8 cellular contexts compared by ENCODE assay signal in genomic region chr4:15231265-15232091, GRCh38.
DNase-seq lines count a peak whose midpoint lies in the region; ATAC-seq and TF ChIP-seq lines count a peak whose summit lies in the region.

No MANE protein-coding gene starts in this region.

- no peaks in the 10 kb centered on the region for H3K9me2 ChIP-seq in GM23338 (ENCODE audit: insufficient read depth)

- H4K20me1 ChIP-seq in GM23338 (replicated peaks; ENCODE audit: insufficient read depth), result no peaks in the 10 kb centered on the region

- TF ChIP-seq CTCF in GM23338 (conservative IDR thresholded peaks at IDR 0.05; ENCODE audit: low read depth in 2 of 2), result peak; percentile 79 to 95
- peak; percentile 79 for TF ChIP-seq CTCF in LNCaP clone FGC (IDR thresholded peaks at IDR 0.05; ENCODE audit: control insufficient read depth, extremely low read depth, insufficient read depth)
- peak; percentile 79 for TF ChIP-seq CTCF in cardiac muscle cell (IDR thresholded peaks at IDR 0.05; ENCODE audit: low read depth, low read length)

- no peak overlapping the region for H3K27ac Mint-ChIP-seq in GM23338
- H3K27ac Mint-ChIP-seq in activated naive CD8-positive, alpha-beta T cell treated with anti-CD3 and anti-CD28 coated beads for 36 hours, result no peak overlapping the region

- H3K9me3 Mint-ChIP-seq in GM23338, result no peaks in the 10 kb centered on the region
- no peaks in the 10 kb centered on the region for H3K9me3 Mint-ChIP-seq in activated naive CD8-positive, alpha-beta T cell treated with anti-CD3 and anti-CD28 coated beads for 36 hours

- H3K4me1 ChIP-seq in GM23338 (ENCODE audit: insufficient read depth), result no peaks in the 10 kb centered on the region
- H3K4me1 ChIP-seq in cardiac muscle cell (ENCODE audit: low read depth), result no peaks in the 10 kb centered on the region

- H2AFZ ChIP-seq in GM23338, result no peak overlapping the region

- H3K27me3 Mint-ChIP-seq in GM23338 (ENCODE audit: insufficient read depth, low read depth, poor library complexity), result peaks cover 1% of the 10 kb centered on the region
- no peaks in the 10 kb centered on the region for H3K27me3 Mint-ChIP-seq in activated naive CD8-positive, alpha-beta T cell treated with anti-CD3 and anti-CD28 coated beads for 36 hours

- H3K9me3 ChIP-seq in cardiac muscle cell (ENCODE audit: low read depth), result no peaks in the 10 kb centered on the region

- no peak overlapping the region for H3K4me3 Mint-ChIP-seq in GM23338
- no peak overlapping the region for H3K4me3 Mint-ChIP-seq in activated naive CD8-positive, alpha-beta T cell treated with anti-CD3 and anti-CD28 coated beads for 36 hours

- DNase-seq in GM04503 (ENCODE audit: low read depth) (peak; percentile 36), GM23338 (ENCODE audit: low spot score) (peak; percentile 92), LNCaP clone FGC (ENCODE audit: low read depth) (peak; percentile 46), SKM-1 treated with dmso at 0.1 percent for 144 hours (lab: John Stamatoyannopoulos, UW; ENCODE audit: unreplicated experiment) (peak; percentile 69), cardiac muscle cell (ENCODE audit: low read depth in 1 of 2, low spot score in 1 of 2) (peak; percentile 91 to 92), pulmonary artery endothelial cell (ENCODE audit: low read depth, low spot score) (peak; percentile 10), cortex of kidney (lab: John Stamatoyannopoulos, UW) (no peak)
- peak; percentile 68 for DNase-seq in activated naive CD8-positive, alpha-beta T cell treated with anti-CD3 and anti-CD28 coated beads for 36 hours

- no peaks in the 10 kb centered on the region for H3K36me3 Mint-ChIP-seq in GM23338 (ENCODE audit: low read depth)
- no peaks in the 10 kb centered on the region for H3K36me3 Mint-ChIP-seq in activated naive CD8-positive, alpha-beta T cell treated with anti-CD3 and anti-CD28 coated beads for 36 hours

- no peaks in the 10 kb centered on the region for H3K79me2 ChIP-seq in GM23338 (replicated peaks; ENCODE audit: insufficient read depth)

- H3K4me2 ChIP-seq in GM23338, result no peak overlapping the region

- peak; percentile 98 for ATAC-seq in GM23338

- H3K27me3 ChIP-seq in GM23338 (ENCODE audit: insufficient read depth), result no peaks in the 10 kb centered on the region
- no peaks in the 10 kb centered on the region for H3K27me3 ChIP-seq in cardiac muscle cell

- no peak overlapping the region for H3K4me3 ChIP-seq in GM23338
- H3K4me3 ChIP-seq in LNCaP clone FGC (ENCODE audit: low read depth, low read length), result no peak overlapping the region
- no peak overlapping the region for H3K4me3 ChIP-seq in cardiac muscle cell

- H3K36me3 ChIP-seq in GM23338 (ENCODE audit: insufficient read depth) (no peaks in the 10 kb centered on the region), cardiac muscle cell (no peaks in the 10 kb centered on the region)

- H3K27ac ChIP-seq in GM23338 (ENCODE audit: low read depth) (no peak overlapping the region), cardiac muscle cell (no peak overlapping the region)

- H3F3A ChIP-seq in GM23338 (replicated peaks; ENCODE audit: low read depth), result no peaks in the 10 kb centered on the region

- H3K4me1 Mint-ChIP-seq in GM23338, result peaks cover 5% of the 10 kb centered on the region; the same call in 1 of the 3 replicates
- peaks cover 32% of the 10 kb centered on the region for H3K4me1 Mint-ChIP-seq in activated naive CD8-positive, alpha-beta T cell treated with anti-CD3 and anti-CD28 coated beads for 36 hours

TF ChIP-seq in GM23338, 12 proteins besides CTCF, POLR2A, EP300 and RAD21:
- TF ChIP-seq ZNF331 (CRISPR knock-in tag; IDR thresholded peaks at IDR 0.05; ENCODE audit: low read depth) (no peak), POLR2AphosphoS5 (IDR thresholded peaks at IDR 0.05; ENCODE audit: low read depth) (no peak), CREB1 (CRISPR knock-in tag; IDR thresholded peaks at IDR 0.05; ENCODE audit: low read depth) (no peak), NANOG (IDR thresholded peaks at IDR 0.05; ENCODE audit: borderline replicate concordance) (no peak), ZNF114 (CRISPR knock-in tag; IDR thresholded peaks at IDR 0.05) (no peak), ETS1 (IDR thresholded peaks at IDR 0.05) (no peak), EZH2 (IDR thresholded peaks at IDR 0.05; ENCODE audit: low read depth, unreplicated experiment) (no peak), EZH2phosphoT487 (IDR thresholded peaks at IDR 0.05; ENCODE audit: unreplicated experiment) (no peak), STAT1 (IDR thresholded peaks at IDR 0.05; ENCODE audit: unreplicated experiment) (no peak), JUNB (IDR thresholded peaks at IDR 0.05; ENCODE audit: unreplicated experiment) (no peak)
- TF ChIP-seq, protein P1, sequence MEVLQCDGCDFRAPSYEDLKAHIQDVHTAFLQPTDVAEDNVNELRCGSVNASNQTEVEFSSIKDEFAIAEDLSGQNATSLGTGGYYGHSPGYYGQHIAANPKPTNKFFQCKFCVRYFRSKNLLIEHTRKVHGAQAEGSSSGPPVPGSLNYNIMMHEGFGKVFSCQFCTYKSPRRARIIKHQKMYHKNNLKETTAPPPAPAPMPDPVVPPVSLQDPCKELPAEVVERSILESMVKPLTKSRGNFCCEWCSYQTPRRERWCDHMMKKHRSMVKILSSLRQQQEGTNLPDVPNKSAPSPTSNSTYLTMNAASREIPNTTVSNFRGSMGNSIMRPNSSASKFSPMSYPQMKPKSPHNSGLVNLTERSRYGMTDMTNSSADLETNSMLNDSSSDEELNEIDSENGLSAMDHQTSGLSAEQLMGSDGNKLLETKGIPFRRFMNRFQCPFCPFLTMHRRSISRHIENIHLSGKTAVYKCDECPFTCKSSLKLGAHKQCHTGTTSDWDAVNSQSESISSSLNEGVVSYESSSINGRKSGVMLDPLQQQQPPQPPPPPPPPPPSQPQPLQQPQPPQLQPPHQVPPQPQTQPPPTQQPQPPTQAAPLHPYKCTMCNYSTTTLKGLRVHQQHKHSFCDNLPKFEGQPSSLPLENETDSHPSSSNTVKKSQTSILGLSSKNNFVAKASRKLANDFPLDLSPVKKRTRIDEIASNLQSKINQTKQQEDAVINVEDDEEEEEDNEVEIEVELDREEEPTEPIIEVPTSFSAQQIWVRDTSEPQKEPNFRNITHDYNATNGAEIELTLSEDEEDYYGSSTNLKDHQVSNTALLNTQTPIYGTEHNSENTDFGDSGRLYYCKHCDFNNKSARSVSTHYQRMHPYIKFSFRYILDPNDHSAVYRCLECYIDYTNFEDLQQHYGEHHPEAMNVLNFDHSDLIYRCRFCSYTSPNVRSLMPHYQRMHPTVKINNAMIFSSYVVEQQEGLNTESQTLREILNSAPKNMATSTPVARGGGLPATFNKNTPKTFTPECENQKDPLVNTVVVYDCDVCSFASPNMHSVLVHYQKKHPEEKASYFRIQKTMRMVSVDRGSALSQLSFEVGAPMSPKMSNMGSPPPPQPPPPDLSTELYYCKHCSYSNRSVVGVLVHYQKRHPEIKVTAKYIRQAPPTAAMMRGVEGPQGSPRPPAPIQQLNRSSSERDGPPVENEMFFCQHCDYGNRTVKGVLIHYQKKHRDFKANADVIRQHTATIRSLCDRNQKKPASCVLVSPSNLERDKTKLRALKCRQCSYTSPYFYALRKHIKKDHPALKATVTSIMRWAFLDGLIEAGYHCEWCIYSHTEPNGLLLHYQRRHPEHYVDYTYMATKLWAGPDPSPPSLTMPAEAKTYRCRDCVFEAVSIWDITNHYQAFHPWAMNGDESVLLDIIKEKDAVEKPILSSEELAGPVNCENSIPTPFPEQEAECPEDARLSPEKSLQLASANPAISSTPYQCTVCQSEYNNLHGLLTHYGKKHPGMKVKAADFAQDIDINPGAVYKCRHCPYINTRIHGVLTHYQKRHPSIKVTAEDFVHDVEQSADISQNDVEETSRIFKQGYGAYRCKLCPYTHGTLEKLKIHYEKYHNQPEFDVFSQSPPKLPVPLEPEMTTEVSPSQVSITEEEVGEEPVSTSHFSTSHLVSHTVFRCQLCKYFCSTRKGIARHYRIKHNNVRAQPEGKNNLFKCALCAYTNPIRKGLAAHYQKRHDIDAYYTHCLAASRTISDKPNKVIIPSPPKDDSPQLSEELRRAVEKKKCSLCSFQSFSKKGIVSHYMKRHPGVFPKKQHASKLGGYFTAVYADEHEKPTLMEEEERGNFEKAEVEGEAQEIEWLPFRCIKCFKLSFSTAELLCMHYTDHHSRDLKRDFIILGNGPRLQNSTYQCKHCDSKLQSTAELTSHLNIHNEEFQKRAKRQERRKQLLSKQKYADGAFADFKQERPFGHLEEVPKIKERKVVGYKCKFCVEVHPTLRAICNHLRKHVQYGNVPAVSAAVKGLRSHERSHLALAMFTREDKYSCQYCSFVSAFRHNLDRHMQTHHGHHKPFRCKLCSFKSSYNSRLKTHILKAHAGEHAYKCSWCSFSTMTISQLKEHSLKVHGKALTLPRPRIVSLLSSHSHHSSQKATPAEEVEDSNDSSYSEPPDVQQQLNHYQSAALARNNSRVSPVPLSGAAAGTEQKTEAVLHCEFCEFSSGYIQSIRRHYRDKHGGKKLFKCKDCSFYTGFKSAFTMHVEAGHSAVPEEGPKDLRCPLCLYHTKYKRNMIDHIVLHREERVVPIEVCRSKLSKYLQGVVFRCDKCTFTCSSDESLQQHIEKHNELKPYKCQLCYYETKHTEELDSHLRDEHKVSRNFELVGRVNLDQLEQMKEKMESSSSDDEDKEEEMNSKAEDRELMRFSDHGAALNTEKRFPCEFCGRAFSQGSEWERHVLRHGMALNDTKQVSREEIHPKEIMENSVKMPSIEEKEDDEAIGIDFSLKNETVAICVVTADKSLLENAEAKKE (CRISPR knock-in tag; IDR thresholded peaks at IDR 0.05), result no peak
TF ChIP-seq in GM23338: peak in this region for 0.
